ENCODE assay signal across 2 cellular contexts in the genomic region with DNA sequence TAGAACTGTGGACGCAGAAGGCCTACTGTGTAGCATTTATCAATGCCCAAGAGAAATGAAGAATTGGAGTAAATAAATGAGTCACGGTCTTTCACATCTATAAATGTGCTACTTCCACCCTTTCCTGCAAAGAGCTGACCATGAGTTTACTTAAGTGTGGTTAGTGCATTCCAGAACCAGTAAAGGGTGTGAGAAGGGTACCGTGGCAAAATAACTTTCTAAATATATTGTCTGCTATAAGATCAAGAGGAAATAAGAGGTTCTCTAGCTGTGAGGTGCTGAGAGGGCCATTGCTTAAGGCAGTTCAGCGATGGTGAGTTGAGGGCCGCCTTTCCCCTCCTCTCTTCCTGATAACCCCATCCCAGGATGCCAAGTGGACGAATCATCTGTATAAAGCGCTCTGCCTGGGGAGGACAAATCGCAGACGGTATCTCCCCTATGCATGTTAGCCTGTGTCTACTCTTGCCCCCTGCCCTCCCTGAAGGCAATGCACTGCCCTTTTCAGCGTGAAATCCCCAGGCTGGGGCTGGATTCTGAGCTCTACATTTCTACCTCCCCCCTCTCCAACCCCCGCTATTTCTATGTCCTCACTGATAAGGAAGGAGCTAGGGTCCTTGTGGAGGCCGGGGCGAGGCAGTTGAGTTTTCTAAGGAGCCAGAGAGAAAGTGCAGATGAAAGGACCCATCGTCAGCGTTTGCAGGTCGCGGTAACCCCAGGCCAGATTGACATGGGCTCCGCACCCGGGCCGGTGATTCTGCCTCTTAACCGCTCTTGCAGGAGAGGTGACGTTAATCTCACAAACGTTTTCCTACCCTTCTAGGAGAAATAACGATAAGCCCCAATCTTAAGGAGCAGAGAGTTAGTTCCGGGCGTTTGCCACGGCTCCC.
TF ChIP-seq lines count a peak whose summit lies in the region.

No MANE protein-coding gene starts in this region.

TF ChIP-seq in IMR-90, 13 proteins besides CTCF, POLR2A, EP300 and RAD21:
- TF ChIP-seq, protein P1, sequence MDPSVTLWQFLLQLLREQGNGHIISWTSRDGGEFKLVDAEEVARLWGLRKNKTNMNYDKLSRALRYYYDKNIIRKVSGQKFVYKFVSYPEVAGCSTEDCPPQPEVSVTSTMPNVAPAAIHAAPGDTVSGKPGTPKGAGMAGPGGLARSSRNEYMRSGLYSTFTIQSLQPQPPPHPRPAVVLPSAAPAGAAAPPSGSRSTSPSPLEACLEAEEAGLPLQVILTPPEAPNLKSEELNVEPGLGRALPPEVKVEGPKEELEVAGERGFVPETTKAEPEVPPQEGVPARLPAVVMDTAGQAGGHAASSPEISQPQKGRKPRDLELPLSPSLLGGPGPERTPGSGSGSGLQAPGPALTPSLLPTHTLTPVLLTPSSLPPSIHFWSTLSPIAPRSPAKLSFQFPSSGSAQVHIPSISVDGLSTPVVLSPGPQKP (IDR thresholded peaks at IDR 0.05; ENCODE audit: borderline replicate concordance, low read depth, low read length) = no peak
- TF ChIP-seq NFE2L2 (IDR thresholded peaks at IDR 0.05; ENCODE audit: low read depth, low read length) (no peak), RCOR1 (IDR thresholded peaks at IDR 0.05; ENCODE audit: insufficient replicate concordance, low read length) (no peak), CEBPB (IDR thresholded peaks at IDR 0.05; ENCODE audit: low read depth, low read length) (no peak), MAZ (IDR thresholded peaks at IDR 0.05; ENCODE audit: borderline replicate concordance, low read depth, low read length) (no peak), FOS (IDR thresholded peaks at IDR 0.05; ENCODE audit: low read depth, low read length) (no peak), BHLHE40 (IDR thresholded peaks at IDR 0.05; ENCODE audit: low read depth, low read length) (no peak), RFX5 (IDR thresholded peaks at IDR 0.05; ENCODE audit: low read depth, low read length) (no peak), MXI1 (IDR thresholded peaks at IDR 0.05; ENCODE audit: borderline replicate concordance, low read depth, low read length) (no peak), SMC3 (IDR thresholded peaks at IDR 0.05; ENCODE audit: low read depth, low read length) (no peak), CHD1 (IDR thresholded peaks at IDR 0.05; ENCODE audit: low read depth, low read length) (no peak), MAFK (IDR thresholded peaks at IDR 0.05; ENCODE audit: low read depth, low read length) (no peak)
- TF ChIP-seq, protein P2, sequence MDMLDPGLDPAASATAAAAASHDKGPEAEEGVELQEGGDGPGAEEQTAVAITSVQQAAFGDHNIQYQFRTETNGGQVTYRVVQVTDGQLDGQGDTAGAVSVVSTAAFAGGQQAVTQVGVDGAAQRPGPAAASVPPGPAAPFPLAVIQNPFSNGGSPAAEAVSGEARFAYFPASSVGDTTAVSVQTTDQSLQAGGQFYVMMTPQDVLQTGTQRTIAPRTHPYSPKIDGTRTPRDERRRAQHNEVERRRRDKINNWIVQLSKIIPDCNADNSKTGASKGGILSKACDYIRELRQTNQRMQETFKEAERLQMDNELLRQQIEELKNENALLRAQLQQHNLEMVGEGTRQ (IDR thresholded peaks at IDR 0.05; ENCODE audit: low read depth, low read length) = no peak

TF ChIP-seq in H1, 55 proteins besides CTCF, POLR2A, EP300 and RAD21:
- TF ChIP-seq, protein P3, sequence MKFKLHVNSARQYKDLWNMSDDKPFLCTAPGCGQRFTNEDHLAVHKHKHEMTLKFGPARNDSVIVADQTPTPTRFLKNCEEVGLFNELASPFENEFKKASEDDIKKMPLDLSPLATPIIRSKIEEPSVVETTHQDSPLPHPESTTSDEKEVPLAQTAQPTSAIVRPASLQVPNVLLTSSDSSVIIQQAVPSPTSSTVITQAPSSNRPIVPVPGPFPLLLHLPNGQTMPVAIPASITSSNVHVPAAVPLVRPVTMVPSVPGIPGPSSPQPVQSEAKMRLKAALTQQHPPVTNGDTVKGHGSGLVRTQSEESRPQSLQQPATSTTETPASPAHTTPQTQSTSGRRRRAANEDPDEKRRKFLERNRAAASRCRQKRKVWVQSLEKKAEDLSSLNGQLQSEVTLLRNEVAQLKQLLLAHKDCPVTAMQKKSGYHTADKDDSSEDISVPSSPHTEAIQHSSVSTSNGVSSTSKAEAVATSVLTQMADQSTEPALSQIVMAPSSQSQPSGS (IDR thresholded peaks at IDR 0.05; ENCODE audit: low read length) = no peak
- TF ChIP-seq MAFK (IDR thresholded peaks at IDR 0.05; ENCODE audit: low read depth, low read length) = no peak
- no peak for TF ChIP-seq RXRA (IDR thresholded peaks at IDR 0.05; ENCODE audit: insufficient read depth, low read depth, low read length)
- no peak for TF ChIP-seq SAP30 (IDR thresholded peaks at IDR 0.05; ENCODE audit: insufficient read depth, insufficient replicate concordance, low read length)
- TF ChIP-seq, protein P2 (IDR thresholded peaks at IDR 0.05; ENCODE audit: low read length) = no peak
- TF ChIP-seq RFX5 (IDR thresholded peaks at IDR 0.05; ENCODE audit: borderline replicate concordance, low read depth, low read length) = no peak
- no peak for TF ChIP-seq RNF2 (IDR thresholded peaks at IDR 0.05; ENCODE audit: borderline replicate concordance, low read depth, low read length, missing control alignments, poor library complexity, severe bottlenecking)
- no peak for TF ChIP-seq EGR1 (IDR thresholded peaks at IDR 0.05; ENCODE audit: borderline replicate concordance, low read depth, low read length)
- no peak for TF ChIP-seq TEAD4 (IDR thresholded peaks at IDR 0.05; ENCODE audit: low read depth, low read length)
- no peak for TF ChIP-seq HDAC2 (IDR thresholded peaks at IDR 0.05; ENCODE audit: borderline replicate concordance in 1 of 2, low read depth in 2 of 2, low read length in 2 of 2)
TF ChIP-seq in H1: peak in this region for 0.
